25 cellular contexts compared by ENCODE assay signal in the genomic region with DNA sequence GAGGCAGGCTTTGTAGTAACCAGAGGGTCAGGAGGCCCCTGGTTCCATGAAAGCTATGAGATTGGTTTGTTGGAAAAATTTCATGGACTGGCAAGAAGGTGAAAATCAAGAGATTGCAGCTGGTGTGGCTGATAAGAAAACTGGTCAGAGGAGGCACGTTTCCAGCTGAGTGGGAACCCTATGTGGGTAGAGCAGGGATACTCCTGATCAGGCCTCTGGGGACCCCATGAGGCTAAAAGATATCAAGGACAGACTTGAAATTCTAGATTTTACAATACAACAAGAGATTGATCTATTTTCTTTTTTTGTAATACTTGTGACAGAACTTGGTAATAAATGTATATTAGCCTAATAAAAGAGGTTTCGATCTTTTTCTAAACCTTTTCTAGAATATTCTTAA.
"Had no signal": no experiment of that assay in that cellular context is flagged by ENCODE, and none has a peak within 500 bp of the region (broad histone marks: within the 10 kb centered on the region; RNA-seq: fewer than 3 reads in every experiment).

No MANE protein-coding gene starts in this region.

- H3K9me3 ChIP-seq: breast epithelium, esophagus squamous epithelium, prostate gland, testis, uterus had no signal

- H3K36me3 ChIP-seq: breast epithelium, esophagus squamous epithelium, heart left ventricle, prostate gland, uterus had no signal

- ATAC-seq: activated CD4-positive, alpha-beta T cell treated with anti-CD3 and anti-CD28 coated beads for 36 hours; effector memory CD8-positive, alpha-beta T cell; heart left ventricle; left ventricle myocardium superior; natural killer cell; stimulated activated naive B cell treated with anti-CD40 and anti-IgM and Interleukin-4, amounts not matched to agents 10 μg/mL and 1 μg/mL and 100 μg/mL, for 72 hours had no signal

- H3K27me3 ChIP-seq: breast epithelium, dorsolateral prefrontal cortex, esophagus squamous epithelium, heart left ventricle, testis, uterus had no signal

- H3K27ac ChIP-seq: breast epithelium, dorsolateral prefrontal cortex, esophagus squamous epithelium, heart left ventricle, prostate gland, testis, uterus had no signal

- H3K4me1 ChIP-seq: breast epithelium, esophagus squamous epithelium, heart left ventricle, prostate gland, testis, uterus had no signal

- H3K4me3 ChIP-seq: breast epithelium, dorsolateral prefrontal cortex, esophagus squamous epithelium, heart left ventricle, prostate gland, testis, uterus had no signal

- DNase-seq: activated B cell treated with CpG ODN at 0.5 μM for 24 hours; activated CD4-positive, alpha-beta T cell treated with anti-CD3 and anti-CD28 coated beads for 36 hours; activated CD4-positive, alpha-beta T cell treated with anti-CD3 and anti-CD28 coated beads, Interleukin-2, amount 50 U/mL, for 48 hours; activated CD8-positive, alpha-beta memory T cell treated with anti-CD3 and anti-CD28 coated beads, Interleukin-2, amount 50 U/mL, for 48 hours; activated naive CD4-positive, alpha-beta T cell treated with anti-CD3 and anti-CD28 coated beads for 36 hours; activated naive CD8-positive, alpha-beta T cell treated with anti-CD3 and anti-CD28 coated beads, Interleukin-2, amount 10 ng/mL, durations not matched to agents 7 days and 5 days; activated T-cell treated with anti-CD3 and anti-CD28 coated beads, Interleukin-2, amount 50 U/mL, for 48 hours; amniotic stem cell; dorsolateral prefrontal cortex; effector memory CD8-positive, alpha-beta T cell; esophagus squamous epithelium; heart left ventricle; immature natural killer cell; left ventricle myocardium superior; mammary epithelial cell; midbrain; natural killer cell; stimulated activated CD4-positive, alpha-beta T cell treated with anti-CD3 and anti-CD28 coated beads, Interleukin-2, amount 100 ng/mL, for 48 hours; stimulated activated CD8-positive, alpha-beta memory T cell treated with anti-CD3 and anti-CD28 coated beads, Interleukin-4, amount 100 ng/mL, for 48 hours; stimulated activated naive B cell treated with anti-CD40 and anti-IgM and Interleukin-4, amounts not matched to agents 10 μg/mL and 1 μg/mL and 100 μg/mL, for 72 hours; testis; trophoblast cell; uterus had no signal
